Comparison of ENCODE assay signal across 14 cellular contexts in genomic region chr10:3625959-3626751, GRCh38.
DNase-seq lines count a peak whose midpoint lies in the region; ATAC-seq and TF ChIP-seq lines count a peak whose summit lies in the region.
"Had no signal": no experiment of that assay in that cellular context is flagged by ENCODE, and none has a peak within 500 bp of the region (broad histone marks: within the 10 kb centered on the region; RNA-seq: fewer than 3 reads in every experiment).

No MANE protein-coding gene starts in this region.

- H3K79me2 ChIP-seq in H9 (ENCODE audit: insufficient read depth, low read length): no peaks in the 10 kb centered on the region

- H3K4ac ChIP-seq in H9 (ENCODE audit: low read depth, low read length): no peak overlapping the region

- no peak overlapping the region for H3K56ac ChIP-seq in H9 (ENCODE audit: insufficient read length, low read depth, low read length)

- H2BK12ac ChIP-seq in H9 (ENCODE audit: insufficient read length, low read depth, low read length): no peak overlapping the region

- no peak overlapping the region for H3K4me3 Mint-ChIP-seq in H9
- H3K4me3 Mint-ChIP-seq: activated CD8-positive, alpha-beta T cell treated with anti-CD3 and anti-CD28 coated beads for 36 hours; neural progenitor cell; stimulated activated naive CD8-positive, alpha-beta T cell treated with anti-CD3 and anti-CD28 coated beads, Interleukin-15, Interleukin-2, amounts not matched to agents 100 ng/mL and 50 ng/mL, for 24 hours had no signal

- H3K27me3 Mint-ChIP-seq in H9 (ENCODE audit: low read depth): no peaks in the 10 kb centered on the region
- H3K27me3 Mint-ChIP-seq: stimulated activated naive CD8-positive, alpha-beta T cell treated with anti-CD3 and anti-CD28 coated beads, Interleukin-15, Interleukin-2, amounts not matched to agents 100 ng/mL and 50 ng/mL, for 24 hours had no signal

- no CpG with 5 or more reads among the region's 11 CpGs for WGBS in H9 (ENCODE audit: extremely low coverage, insufficient read length, low lambda C conversion rate)

- H2BK120ac ChIP-seq in H9 (ENCODE audit: low read depth, low read length, poor library complexity, severe bottlenecking): no peak overlapping the region

- DNase-seq in GM12865 (ENCODE audit: low read depth): peak; percentile 67
- DNase-seq in fibroblast of peridontal ligament (ENCODE audit: extremely low read depth): peak; percentile 81
- DNase-seq in NCI-H2227 treated with DMSO at 0.1 percent for 48 hours (lab: John Stamatoyannopoulos, UW): no peak
- DNase-seq in activated CD4-positive, alpha-beta T cell treated with anti-CD3 and anti-CD28 coated beads, Interleukin-2, amount 50 U/mL, for 1 hour: no peak
- no peak for DNase-seq in SK-N-DZ (ENCODE audit: low spot score)
- DNase-seq in H9: no peak
- DNase-seq: activated CD8-positive, alpha-beta T cell treated with anti-CD3 and anti-CD28 coated beads for 36 hours; erythroblast; GDM1; NCI-H2029 had no signal

- peak overlapping the region in 1 of 3 experiments; percentile 43; a peak in 1 of 7 replicates for H3K27ac Mint-ChIP-seq in H9
- H3K27ac Mint-ChIP-seq: activated CD8-positive, alpha-beta T cell treated with anti-CD3 and anti-CD28 coated beads for 36 hours; neural progenitor cell; stimulated activated naive CD8-positive, alpha-beta T cell treated with anti-CD3 and anti-CD28 coated beads, Interleukin-15, Interleukin-2, amounts not matched to agents 100 ng/mL and 50 ng/mL, for 24 hours had no signal

- no peak overlapping the region for H4K91ac ChIP-seq in H9 (ENCODE audit: insufficient read length, low read depth, low read length)

- no peaks in the 10 kb centered on the region for H3K27me3 ChIP-seq in H9 (ENCODE audit: insufficient read depth, low read length)
- H3K27me3 ChIP-seq: neural progenitor cell had no signal

- H4K20me1 ChIP-seq in H9 (ENCODE audit: control insufficient read depth, insufficient read depth, insufficient read length): no peaks in the 10 kb centered on the region

- no peak overlapping the region for H3K27ac ChIP-seq in H9 (ENCODE audit: insufficient read length, low read depth, low read length)
- H3K27ac ChIP-seq: neural progenitor cell had no signal

- peaks cover 8% of the 10 kb centered on the region; the same call in 1 of the 2 replicates for H3K4me1 ChIP-seq in H9 (ENCODE audit: insufficient read depth, low read length)

- H3K9ac ChIP-seq in H9 (ENCODE audit: extremely low read depth, insufficient read length, low read length): no peak overlapping the region
- H3K9ac ChIP-seq: neural progenitor cell had no signal

- H3K36me3 Mint-ChIP-seq in H9 (ENCODE audit: insufficient read depth in 1 of 3, low read depth in 3 of 3): peaks cover 0 to 11% (median 7%) of the 10 kb centered on the region in 3 experiments; a peak in 6 of 7 replicates
- H3K36me3 Mint-ChIP-seq: neural progenitor cell had no signal

- no peak overlapping the region for H2BK5ac ChIP-seq in H9 (ENCODE audit: insufficient read length, low read length)

- peaks cover 14 to 36% of the 10 kb centered on the region in 2 experiments for H3K4me1 Mint-ChIP-seq in H9
- H3K4me1 Mint-ChIP-seq: neural progenitor cell had no signal

- H3K23ac ChIP-seq in H9 (ENCODE audit: insufficient read length, low read depth, low read length): no peak overlapping the region

- no peak overlapping the region for H4K5ac ChIP-seq in H9 (ENCODE audit: insufficient read length, low read depth, low read length)

- H3K4me3 ChIP-seq in GM12865 (ENCODE audit: low read depth, low read length): no peak overlapping the region
- H3K4me3 ChIP-seq: neural progenitor cell had no signal

- no peak overlapping the region for H2AFZ ChIP-seq in H9 (ENCODE audit: low read length)
- H2AFZ ChIP-seq: neural progenitor cell had no signal

- no peaks in the 10 kb centered on the region for H3K79me1 ChIP-seq in H9 (ENCODE audit: insufficient read depth, low read depth, low read length, poor library complexity, severe bottlenecking)

- H3K9me3 ChIP-seq in H9 (ENCODE audit: control insufficient read depth, low read depth, low read length): no peaks in the 10 kb centered on the region

- no peak overlapping the region for H3K18ac ChIP-seq in H9 (ENCODE audit: insufficient read length, low read depth, low read length)

- H3K14ac ChIP-seq in H9 (ENCODE audit: insufficient read depth, low read length): no peak overlapping the region

- ATAC-seq in GM21576 (IDR thresholded peaks at IDR 0.05; ENCODE audit: unreplicated experiment) (peak; percentile 72), HG03521 (IDR thresholded peaks at IDR 0.05; ENCODE audit: unreplicated experiment) (peak; percentile 64)
- ATAC-seq: activated CD8-positive, alpha-beta T cell treated with anti-CD3 and anti-CD28 coated beads for 36 hours had no signal

- no peak overlapping the region for H3K4me2 ChIP-seq in H9 (ENCODE audit: insufficient read depth, insufficient read length, low read length)
- H3K4me2 ChIP-seq: neural progenitor cell had no signal

- H3T11ph ChIP-seq in H9 (ENCODE audit: low read length): no peak overlapping the region

- H3K9me3 Mint-ChIP-seq in H9: peaks cover 8 to 14% of the 10 kb centered on the region in 2 experiments; a peak in 4 of 5 replicates

- H4K8ac ChIP-seq in H9 (replicated peaks; ENCODE audit: insufficient read length, low read depth, low read length): no peak overlapping the region

- no peak overlapping the region for H2BK20ac ChIP-seq in H9 (ENCODE audit: low read depth, low read length, poor library complexity, severe bottlenecking)

- no peak overlapping the region for H2BK15ac ChIP-seq in H9 (ENCODE audit: low read depth, low read length)

- no peak overlapping the region for H2AK5ac ChIP-seq in H9 (ENCODE audit: insufficient read length, low read length)

- no peaks in the 10 kb centered on the region for H3K23me2 ChIP-seq in H9 (ENCODE audit: insufficient read length, low read depth, low read length, poor library complexity, severe bottlenecking)

- TF ChIP-seq CTCF in GM12865 (IDR thresholded peaks at IDR 0.05; ENCODE audit: insufficient read depth, low read depth, low read length, missing control alignments) (no peak), H9 (conservative IDR thresholded peaks at IDR 0.05) (no peak)

Comparison
In these comparisons a context has a peak if more than half of its experiments do, and no peak if none do; other contexts are left out.
1. DNase-seq: peak in GM12865 (single experiment) and fibroblast of peridontal ligament (single experiment); none in NCI-H2227 treated with DMSO at 0.1 percent for 48 hours (single experiment), activated CD4-positive, alpha-beta T cell treated with anti-CD3 and anti-CD28 coated beads, Interleukin-2, amount 50 U/mL, for 1 hour (single experiment), SK-N-DZ (single experiment) and H9 (single experiment).